Comparison of ENCODE assay signal across 1 cellular context in genomic region chr10:122374246-122374858, GRCh38.
A peak's percentile ranks its signal among the peaks of the same experiment; 100 is the strongest.
TF ChIP-seq lines count a peak whose summit lies in the region.

TSS of gene PLEKHA1 (plus strand) at chr10:122374708. CDS start at chr10:122393201, 18,493 bp downstream.

TF ChIP-seq in GM12878, 131 proteins besides CTCF, POLR2A, EP300 and RAD21 (continued from another document and continues in another):
- TF ChIP-seq RELA (IDR thresholded peaks at IDR 0.05; ENCODE audit: borderline replicate concordance, partially characterized antibody), result no peak
- no peak for TF ChIP-seq TCF12 (IDR thresholded peaks at IDR 0.05; ENCODE audit: low read depth, low read length)
- TF ChIP-seq SUZ12 (IDR thresholded peaks at IDR 0.05; ENCODE audit: unreplicated experiment), result no peak
- no peak for TF ChIP-seq CHD1 (IDR thresholded peaks at IDR 0.05; ENCODE audit: low read depth, low read length)
- TF ChIP-seq, protein P1, sequence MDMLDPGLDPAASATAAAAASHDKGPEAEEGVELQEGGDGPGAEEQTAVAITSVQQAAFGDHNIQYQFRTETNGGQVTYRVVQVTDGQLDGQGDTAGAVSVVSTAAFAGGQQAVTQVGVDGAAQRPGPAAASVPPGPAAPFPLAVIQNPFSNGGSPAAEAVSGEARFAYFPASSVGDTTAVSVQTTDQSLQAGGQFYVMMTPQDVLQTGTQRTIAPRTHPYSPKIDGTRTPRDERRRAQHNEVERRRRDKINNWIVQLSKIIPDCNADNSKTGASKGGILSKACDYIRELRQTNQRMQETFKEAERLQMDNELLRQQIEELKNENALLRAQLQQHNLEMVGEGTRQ (IDR thresholded peaks at IDR 0.05; ENCODE audit: borderline replicate concordance, low read depth, low read length), result no peak
- TF ChIP-seq E2F8 (IDR thresholded peaks at IDR 0.05; ENCODE audit: low read depth, partially characterized antibody), result no peak
- TF ChIP-seq YY1 (IDR thresholded peaks at IDR 0.05; ENCODE audit: low read depth, low read length), result peak; percentile 50
- TF ChIP-seq CBX5 (IDR thresholded peaks at IDR 0.05; ENCODE audit: low read depth), result no peak
- no peak for TF ChIP-seq ZBTB33 (IDR thresholded peaks at IDR 0.05)
- TF ChIP-seq SRF (IDR thresholded peaks at IDR 0.05; ENCODE audit: low read depth in 2 of 2, low read length in 2 of 2), result 0 out of 4 replicates have a peak, but pooled peaks of 1 of the 2 experiments have one; percentile 9
- no peak for TF ChIP-seq NFYA (IDR thresholded peaks at IDR 0.05; ENCODE audit: borderline replicate concordance, low read depth, low read length)
- TF ChIP-seq, protein P2, sequence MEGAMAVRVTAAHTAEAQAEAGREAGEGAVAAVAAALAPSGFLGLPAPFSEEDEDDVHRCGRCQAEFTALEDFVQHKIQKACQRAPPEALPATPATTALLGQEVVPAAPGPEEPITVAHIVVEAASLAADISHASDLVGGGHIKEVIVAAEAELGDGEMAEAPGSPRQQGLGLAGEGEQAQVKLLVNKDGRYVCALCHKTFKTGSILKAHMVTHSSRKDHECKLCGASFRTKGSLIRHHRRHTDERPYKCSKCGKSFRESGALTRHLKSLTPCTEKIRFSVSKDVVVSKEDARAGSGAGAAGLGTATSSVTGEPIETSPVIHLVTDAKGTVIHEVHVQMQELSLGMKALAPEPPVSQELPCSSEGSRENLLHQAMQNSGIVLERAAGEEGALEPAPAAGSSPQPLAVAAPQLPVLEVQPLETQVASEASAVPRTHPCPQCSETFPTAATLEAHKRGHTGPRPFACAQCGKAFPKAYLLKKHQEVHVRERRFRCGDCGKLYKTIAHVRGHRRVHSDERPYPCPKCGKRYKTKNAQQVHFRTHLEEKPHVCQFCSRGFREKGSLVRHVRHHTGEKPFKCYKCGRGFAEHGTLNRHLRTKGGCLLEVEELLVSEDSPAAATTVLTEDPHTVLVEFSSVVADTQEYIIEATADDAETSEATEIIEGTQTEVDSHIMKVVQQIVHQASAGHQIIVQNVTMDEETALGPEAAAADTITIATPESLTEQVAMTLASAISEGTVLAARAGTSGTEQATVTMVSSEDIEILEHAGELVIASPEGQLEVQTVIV (IDR thresholded peaks at IDR 0.05; ENCODE audit: borderline replicate concordance, partially characterized antibody), result peak; percentile 15
- TF ChIP-seq SMAD5 (IDR thresholded peaks at IDR 0.05; ENCODE audit: low read depth), result no peak
- no peak for TF ChIP-seq MEF2B (IDR thresholded peaks at IDR 0.05; ENCODE audit: partially characterized antibody, poor library complexity, severe bottlenecking)
- TF ChIP-seq, protein P3, sequence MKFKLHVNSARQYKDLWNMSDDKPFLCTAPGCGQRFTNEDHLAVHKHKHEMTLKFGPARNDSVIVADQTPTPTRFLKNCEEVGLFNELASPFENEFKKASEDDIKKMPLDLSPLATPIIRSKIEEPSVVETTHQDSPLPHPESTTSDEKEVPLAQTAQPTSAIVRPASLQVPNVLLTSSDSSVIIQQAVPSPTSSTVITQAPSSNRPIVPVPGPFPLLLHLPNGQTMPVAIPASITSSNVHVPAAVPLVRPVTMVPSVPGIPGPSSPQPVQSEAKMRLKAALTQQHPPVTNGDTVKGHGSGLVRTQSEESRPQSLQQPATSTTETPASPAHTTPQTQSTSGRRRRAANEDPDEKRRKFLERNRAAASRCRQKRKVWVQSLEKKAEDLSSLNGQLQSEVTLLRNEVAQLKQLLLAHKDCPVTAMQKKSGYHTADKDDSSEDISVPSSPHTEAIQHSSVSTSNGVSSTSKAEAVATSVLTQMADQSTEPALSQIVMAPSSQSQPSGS (IDR thresholded peaks at IDR 0.05; ENCODE audit: low read length), result no peak
- TF ChIP-seq NKRF (conservative IDR thresholded peaks at IDR 0.05), result no peak
- no peak for TF ChIP-seq RB1 (IDR thresholded peaks at IDR 0.05; ENCODE audit: borderline replicate concordance)
- TF ChIP-seq NFIC (IDR thresholded peaks at IDR 0.05; ENCODE audit: low read depth, low read length), result no peak
- no peak; the same call in 1 of the 2 replicates for TF ChIP-seq GATAD2B (conservative IDR thresholded peaks at IDR 0.05; ENCODE audit: low read depth)
- peak; percentile 45; the same call in 1 of the 2 replicates for TF ChIP-seq CHD2 (IDR thresholded peaks at IDR 0.05; ENCODE audit: borderline replicate concordance, low read depth, low read length)
- TF ChIP-seq, protein P4, sequence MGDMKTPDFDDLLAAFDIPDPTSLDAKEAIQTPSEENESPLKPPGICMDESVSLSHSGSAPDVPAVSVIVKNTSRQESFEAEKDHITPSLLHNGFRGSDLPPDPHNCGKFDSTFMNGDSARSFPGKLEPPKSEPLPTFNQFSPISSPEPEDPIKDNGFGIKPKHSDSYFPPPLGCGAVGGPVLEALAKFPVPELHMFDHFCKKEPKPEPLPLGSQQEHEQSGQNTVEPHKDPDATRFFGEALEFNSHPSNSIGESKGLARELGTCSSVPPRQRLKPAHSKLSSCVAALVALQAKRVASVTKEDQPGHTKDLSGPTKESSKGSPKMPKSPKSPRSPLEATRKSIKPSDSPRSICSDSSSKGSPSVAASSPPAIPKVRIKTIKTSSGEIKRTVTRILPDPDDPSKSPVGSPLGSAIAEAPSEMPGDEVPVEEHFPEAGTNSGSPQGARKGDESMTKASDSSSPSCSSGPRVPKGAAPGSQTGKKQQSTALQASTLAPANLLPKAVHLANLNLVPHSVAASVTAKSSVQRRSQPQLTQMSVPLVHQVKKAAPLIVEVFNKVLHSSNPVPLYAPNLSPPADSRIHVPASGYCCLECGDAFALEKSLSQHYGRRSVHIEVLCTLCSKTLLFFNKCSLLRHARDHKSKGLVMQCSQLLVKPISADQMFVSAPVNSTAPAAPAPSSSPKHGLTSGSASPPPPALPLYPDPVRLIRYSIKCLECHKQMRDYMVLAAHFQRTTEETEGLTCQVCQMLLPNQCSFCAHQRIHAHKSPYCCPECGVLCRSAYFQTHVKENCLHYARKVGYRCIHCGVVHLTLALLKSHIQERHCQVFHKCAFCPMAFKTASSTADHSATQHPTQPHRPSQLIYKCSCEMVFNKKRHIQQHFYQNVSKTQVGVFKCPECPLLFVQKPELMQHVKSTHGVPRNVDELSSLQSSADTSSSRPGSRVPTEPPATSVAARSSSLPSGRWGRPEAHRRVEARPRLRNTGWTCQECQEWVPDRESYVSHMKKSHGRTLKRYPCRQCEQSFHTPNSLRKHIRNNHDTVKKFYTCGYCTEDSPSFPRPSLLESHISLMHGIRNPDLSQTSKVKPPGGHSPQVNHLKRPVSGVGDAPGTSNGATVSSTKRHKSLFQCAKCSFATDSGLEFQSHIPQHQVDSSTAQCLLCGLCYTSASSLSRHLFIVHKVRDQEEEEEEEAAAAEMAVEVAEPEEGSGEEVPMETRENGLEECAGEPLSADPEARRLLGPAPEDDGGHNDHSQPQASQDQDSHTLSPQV (IDR thresholded peaks at IDR 0.05), result no peak
- no peak for TF ChIP-seq ZNF384 (IDR thresholded peaks at IDR 0.05; ENCODE audit: borderline replicate concordance, low read depth, low read length)
- peak; percentile 38; the same call in 1 of the 2 replicates for TF ChIP-seq NRF1 (conservative IDR thresholded peaks at IDR 0.05; ENCODE audit: low read depth, low read length)
- TF ChIP-seq TCF7 (IDR thresholded peaks at IDR 0.05; ENCODE audit: borderline replicate concordance), result no peak
- TF ChIP-seq YBX1 (IDR thresholded peaks at IDR 0.05), result no peak
- no peak for TF ChIP-seq PRDM15 (CRISPR knock-in tag; IDR thresholded peaks at IDR 0.05)
- TF ChIP-seq RUNX3 (IDR thresholded peaks at IDR 0.05; ENCODE audit: low read length), result peak; percentile 38; the same call in 1 of the 2 replicates
- TF ChIP-seq BMI1 (IDR thresholded peaks at IDR 0.05; ENCODE audit: borderline replicate concordance), result no peak
